ENCODE assay signal across 1 cellular context in the genomic region with DNA sequence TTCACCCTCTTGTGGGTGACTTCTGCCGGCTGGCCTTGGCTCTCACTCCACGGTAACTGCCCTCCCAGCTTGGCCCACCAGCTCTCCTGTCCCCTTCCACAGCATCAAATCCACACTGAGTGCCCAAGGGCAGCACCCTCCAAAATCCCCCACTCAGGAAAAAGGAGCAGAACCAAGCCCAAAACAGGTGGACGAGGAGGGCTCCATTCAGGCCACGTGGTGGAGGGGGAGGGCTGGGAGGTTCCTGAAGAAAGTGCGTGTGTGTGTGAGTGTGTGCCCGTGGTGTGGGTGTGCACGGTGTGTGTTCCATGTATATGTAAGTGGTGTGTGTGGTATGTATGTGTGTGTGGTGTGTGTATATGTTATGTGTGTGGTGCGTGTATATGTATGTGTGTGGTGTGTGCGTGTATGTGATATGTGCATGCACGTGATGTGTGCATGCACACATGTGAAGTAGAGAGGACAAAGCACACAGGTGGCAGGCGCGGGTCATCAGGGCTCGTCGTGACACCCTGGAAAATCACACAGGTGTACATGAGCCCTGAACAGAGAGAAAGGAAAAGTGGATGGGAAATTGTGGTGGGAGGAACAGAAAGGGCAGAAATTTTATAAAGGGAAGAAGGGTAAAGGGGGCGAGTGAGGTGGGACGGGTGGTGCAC.
TF ChIP-seq lines count a peak whose summit lies in the region.

No MANE protein-coding gene starts in this region.

TF ChIP-seq in HepG2, 621 proteins besides CTCF, POLR2A, EP300 and RAD21 (continued from another document):
- TF ChIP-seq, protein P1, sequence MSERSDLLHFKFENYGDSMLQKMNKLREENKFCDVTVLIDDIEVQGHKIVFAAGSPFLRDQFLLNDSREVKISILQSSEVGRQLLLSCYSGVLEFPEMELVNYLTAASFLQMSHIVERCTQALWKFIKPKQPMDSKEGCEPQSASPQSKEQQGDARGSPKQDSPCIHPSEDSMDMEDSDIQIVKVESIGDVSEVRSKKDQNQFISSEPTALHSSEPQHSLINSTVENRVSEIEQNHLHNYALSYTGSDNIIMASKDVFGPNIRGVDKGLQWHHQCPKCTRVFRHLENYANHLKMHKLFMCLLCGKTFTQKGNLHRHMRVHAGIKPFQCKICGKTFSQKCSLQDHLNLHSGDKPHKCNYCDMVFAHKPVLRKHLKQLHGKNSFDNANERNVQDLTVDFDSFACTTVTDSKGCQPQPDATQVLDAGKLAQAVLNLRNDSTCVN (CRISPR knock-in tag; IDR thresholded peaks at IDR 0.05; ENCODE audit: borderline replicate concordance), result no peak
